1 cellular context compared by ENCODE assay signal in the genomic region with DNA sequence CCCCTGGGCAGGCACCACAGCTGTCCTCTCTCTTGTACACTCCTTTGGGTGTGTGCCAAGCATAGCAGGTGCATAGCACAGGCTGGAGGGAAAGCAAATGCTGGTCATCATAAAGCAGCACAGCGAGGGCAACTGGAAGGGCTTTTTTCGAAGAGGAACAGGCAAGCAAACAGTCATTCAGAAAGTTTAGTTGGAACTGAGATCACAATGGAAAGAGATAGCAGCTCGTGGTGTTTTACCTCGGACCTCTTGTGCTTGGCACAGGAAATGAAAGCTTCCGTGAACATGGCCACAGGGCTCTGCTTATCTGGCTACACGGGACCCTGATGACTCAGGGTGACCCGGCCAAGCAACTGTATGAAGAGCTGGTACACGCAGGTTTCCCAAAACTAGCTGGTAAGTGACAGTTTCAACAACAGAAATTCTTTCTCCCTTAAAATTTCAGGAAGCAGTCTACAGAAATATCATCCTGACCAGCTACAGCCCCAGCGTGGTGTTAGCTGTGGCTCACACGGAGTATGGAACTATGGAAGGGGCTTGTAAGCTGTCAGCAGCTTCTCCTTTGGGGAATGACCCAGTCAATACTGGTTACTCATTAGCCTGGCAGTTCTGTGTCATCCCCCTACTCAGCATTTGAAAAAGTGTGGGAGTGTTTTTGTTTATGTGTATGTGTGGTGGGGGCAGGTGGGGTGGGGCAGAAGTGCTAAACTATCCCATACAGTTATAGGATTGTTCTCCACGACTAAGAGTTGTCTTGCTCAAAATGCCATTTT.
A peak's percentile ranks its signal among the peaks of the same experiment; 100 is the strongest.
TF ChIP-seq lines count a peak whose summit lies in the region.

No MANE protein-coding gene starts in this region.

TF ChIP-seq in K562, 482 proteins besides CTCF, POLR2A, EP300 and RAD21 (continued from another document and continues in another):
- no peak for TF ChIP-seq FUS (optimal IDR thresholded peaks at IDR 0.05; ENCODE audit: low read depth, low read length)
- no peak for TF ChIP-seq PPARD (CRISPR knock-in tag; IDR thresholded peaks at IDR 0.05)
- no peak for TF ChIP-seq TARDBP (IDR thresholded peaks at IDR 0.05)
- TF ChIP-seq ZNF282 (CRISPR knock-in tag; IDR thresholded peaks at IDR 0.05), result no peak
- no peak for TF ChIP-seq RBM14 (IDR thresholded peaks at IDR 0.05; ENCODE audit: borderline replicate concordance, insufficient read depth, low read depth, low read length)
- TF ChIP-seq TAL1 (IDR thresholded peaks at IDR 0.05), result peak; percentile 35; the same call in 1 of the 2 replicates
- TF ChIP-seq BRCA1 (IDR thresholded peaks at IDR 0.05), result no peak
- TF ChIP-seq BRCA1 (CRISPR knock-in tag; IDR thresholded peaks at IDR 0.05), result no peak
- TF ChIP-seq, protein P1, sequence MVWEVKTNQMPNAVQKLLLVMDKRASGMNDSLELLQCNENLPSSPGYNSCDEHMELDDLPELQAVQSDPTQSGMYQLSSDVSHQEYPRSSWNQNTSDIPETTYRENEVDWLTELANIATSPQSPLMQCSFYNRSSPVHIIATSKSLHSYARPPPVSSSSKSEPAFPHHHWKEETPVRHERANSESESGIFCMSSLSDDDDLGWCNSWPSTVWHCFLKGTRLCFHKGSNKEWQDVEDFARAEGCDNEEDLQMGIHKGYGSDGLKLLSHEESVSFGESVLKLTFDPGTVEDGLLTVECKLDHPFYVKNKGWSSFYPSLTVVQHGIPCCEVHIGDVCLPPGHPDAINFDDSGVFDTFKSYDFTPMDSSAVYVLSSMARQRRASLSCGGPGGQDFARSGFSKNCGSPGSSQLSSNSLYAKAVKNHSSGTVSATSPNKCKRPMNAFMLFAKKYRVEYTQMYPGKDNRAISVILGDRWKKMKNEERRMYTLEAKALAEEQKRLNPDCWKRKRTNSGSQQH (CRISPR knock-in tag; IDR thresholded peaks at IDR 0.05), result 0 out of 2 replicates have a peak, but pooled peaks have one; percentile 19
- TF ChIP-seq, protein P2, sequence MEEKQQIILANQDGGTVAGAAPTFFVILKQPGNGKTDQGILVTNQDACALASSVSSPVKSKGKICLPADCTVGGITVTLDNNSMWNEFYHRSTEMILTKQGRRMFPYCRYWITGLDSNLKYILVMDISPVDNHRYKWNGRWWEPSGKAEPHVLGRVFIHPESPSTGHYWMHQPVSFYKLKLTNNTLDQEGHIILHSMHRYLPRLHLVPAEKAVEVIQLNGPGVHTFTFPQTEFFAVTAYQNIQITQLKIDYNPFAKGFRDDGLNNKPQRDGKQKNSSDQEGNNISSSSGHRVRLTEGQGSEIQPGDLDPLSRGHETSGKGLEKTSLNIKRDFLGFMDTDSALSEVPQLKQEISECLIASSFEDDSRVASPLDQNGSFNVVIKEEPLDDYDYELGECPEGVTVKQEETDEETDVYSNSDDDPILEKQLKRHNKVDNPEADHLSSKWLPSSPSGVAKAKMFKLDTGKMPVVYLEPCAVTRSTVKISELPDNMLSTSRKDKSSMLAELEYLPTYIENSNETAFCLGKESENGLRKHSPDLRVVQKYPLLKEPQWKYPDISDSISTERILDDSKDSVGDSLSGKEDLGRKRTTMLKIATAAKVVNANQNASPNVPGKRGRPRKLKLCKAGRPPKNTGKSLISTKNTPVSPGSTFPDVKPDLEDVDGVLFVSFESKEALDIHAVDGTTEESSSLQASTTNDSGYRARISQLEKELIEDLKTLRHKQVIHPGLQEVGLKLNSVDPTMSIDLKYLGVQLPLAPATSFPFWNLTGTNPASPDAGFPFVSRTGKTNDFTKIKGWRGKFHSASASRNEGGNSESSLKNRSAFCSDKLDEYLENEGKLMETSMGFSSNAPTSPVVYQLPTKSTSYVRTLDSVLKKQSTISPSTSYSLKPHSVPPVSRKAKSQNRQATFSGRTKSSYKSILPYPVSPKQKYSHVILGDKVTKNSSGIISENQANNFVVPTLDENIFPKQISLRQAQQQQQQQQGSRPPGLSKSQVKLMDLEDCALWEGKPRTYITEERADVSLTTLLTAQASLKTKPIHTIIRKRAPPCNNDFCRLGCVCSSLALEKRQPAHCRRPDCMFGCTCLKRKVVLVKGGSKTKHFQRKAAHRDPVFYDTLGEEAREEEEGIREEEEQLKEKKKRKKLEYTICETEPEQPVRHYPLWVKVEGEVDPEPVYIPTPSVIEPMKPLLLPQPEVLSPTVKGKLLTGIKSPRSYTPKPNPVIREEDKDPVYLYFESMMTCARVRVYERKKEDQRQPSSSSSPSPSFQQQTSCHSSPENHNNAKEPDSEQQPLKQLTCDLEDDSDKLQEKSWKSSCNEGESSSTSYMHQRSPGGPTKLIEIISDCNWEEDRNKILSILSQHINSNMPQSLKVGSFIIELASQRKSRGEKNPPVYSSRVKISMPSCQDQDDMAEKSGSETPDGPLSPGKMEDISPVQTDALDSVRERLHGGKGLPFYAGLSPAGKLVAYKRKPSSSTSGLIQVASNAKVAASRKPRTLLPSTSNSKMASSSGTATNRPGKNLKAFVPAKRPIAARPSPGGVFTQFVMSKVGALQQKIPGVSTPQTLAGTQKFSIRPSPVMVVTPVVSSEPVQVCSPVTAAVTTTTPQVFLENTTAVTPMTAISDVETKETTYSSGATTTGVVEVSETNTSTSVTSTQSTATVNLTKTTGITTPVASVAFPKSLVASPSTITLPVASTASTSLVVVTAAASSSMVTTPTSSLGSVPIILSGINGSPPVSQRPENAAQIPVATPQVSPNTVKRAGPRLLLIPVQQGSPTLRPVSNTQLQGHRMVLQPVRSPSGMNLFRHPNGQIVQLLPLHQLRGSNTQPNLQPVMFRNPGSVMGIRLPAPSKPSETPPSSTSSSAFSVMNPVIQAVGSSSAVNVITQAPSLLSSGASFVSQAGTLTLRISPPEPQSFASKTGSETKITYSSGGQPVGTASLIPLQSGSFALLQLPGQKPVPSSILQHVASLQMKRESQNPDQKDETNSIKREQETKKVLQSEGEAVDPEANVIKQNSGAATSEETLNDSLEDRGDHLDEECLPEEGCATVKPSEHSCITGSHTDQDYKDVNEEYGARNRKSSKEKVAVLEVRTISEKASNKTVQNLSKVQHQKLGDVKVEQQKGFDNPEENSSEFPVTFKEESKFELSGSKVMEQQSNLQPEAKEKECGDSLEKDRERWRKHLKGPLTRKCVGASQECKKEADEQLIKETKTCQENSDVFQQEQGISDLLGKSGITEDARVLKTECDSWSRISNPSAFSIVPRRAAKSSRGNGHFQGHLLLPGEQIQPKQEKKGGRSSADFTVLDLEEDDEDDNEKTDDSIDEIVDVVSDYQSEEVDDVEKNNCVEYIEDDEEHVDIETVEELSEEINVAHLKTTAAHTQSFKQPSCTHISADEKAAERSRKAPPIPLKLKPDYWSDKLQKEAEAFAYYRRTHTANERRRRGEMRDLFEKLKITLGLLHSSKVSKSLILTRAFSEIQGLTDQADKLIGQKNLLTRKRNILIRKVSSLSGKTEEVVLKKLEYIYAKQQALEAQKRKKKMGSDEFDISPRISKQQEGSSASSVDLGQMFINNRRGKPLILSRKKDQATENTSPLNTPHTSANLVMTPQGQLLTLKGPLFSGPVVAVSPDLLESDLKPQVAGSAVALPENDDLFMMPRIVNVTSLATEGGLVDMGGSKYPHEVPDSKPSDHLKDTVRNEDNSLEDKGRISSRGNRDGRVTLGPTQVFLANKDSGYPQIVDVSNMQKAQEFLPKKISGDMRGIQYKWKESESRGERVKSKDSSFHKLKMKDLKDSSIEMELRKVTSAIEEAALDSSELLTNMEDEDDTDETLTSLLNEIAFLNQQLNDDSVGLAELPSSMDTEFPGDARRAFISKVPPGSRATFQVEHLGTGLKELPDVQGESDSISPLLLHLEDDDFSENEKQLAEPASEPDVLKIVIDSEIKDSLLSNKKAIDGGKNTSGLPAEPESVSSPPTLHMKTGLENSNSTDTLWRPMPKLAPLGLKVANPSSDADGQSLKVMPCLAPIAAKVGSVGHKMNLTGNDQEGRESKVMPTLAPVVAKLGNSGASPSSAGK (IDR thresholded peaks at IDR 0.05), result peak; percentile 41
- TF ChIP-seq SMARCE1 (IDR thresholded peaks at IDR 0.05), result peak; percentile 79
- peak; percentile 21; the same call in 1 of the 2 replicates for TF ChIP-seq ZNF589 (CRISPR knock-in tag; IDR thresholded peaks at IDR 0.05; ENCODE audit: low read depth)
- no peak; the same call in 1 of the 2 replicates for TF ChIP-seq MEF2D (tag; conservative IDR thresholded peaks at IDR 0.05; ENCODE audit: low read depth)
- no peak for TF ChIP-seq CBX8 (IDR thresholded peaks at IDR 0.05; ENCODE audit: borderline replicate concordance, extremely low read depth, low read depth, low read length, poor library complexity, severe bottlenecking)
- no peak for TF ChIP-seq HLTF (IDR thresholded peaks at IDR 0.05)
- TF ChIP-seq HMBOX1 (IDR thresholded peaks at IDR 0.05), result peak; percentile 96
- TF ChIP-seq PHF20 (IDR thresholded peaks at IDR 0.05; ENCODE audit: partially characterized antibody), result no peak
- TF ChIP-seq SIX5 (IDR thresholded peaks at IDR 0.05; ENCODE audit: borderline replicate concordance in 1 of 2, insufficient read depth in 1 of 2, low read depth in 1 of 2, low read length in 2 of 2), result no peak
- no peak for TF ChIP-seq BRF2 (IDR thresholded peaks at IDR 0.05; ENCODE audit: borderline replicate concordance, insufficient read depth, insufficient read length)
- TF ChIP-seq ZNF140 (CRISPR knock-in tag; IDR thresholded peaks at IDR 0.05), result no peak
- no peak for TF ChIP-seq E2F3 (CRISPR knock-in tag; IDR thresholded peaks at IDR 0.05)
- TF ChIP-seq, protein P3, sequence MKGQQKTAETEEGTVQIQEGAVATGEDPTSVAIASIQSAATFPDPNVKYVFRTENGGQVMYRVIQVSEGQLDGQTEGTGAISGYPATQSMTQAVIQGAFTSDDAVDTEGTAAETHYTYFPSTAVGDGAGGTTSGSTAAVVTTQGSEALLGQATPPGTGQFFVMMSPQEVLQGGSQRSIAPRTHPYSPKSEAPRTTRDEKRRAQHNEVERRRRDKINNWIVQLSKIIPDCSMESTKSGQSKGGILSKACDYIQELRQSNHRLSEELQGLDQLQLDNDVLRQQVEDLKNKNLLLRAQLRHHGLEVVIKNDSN (CRISPR knock-in tag; IDR thresholded peaks at IDR 0.05), result 0 out of 2 replicates have a peak, but pooled peaks have one; percentile 16
- no peak for TF ChIP-seq ZBTB8A (IDR thresholded peaks at IDR 0.05; ENCODE audit: partially characterized antibody)
- TF ChIP-seq FOSL1 (tag; conservative IDR thresholded peaks at IDR 0.05), result peak; percentile 97
- TF ChIP-seq ELF1 (tag; IDR thresholded peaks at IDR 0.05), result peak; percentile 62; the same call in 1 of the 2 replicates
- TF ChIP-seq, protein P4, sequence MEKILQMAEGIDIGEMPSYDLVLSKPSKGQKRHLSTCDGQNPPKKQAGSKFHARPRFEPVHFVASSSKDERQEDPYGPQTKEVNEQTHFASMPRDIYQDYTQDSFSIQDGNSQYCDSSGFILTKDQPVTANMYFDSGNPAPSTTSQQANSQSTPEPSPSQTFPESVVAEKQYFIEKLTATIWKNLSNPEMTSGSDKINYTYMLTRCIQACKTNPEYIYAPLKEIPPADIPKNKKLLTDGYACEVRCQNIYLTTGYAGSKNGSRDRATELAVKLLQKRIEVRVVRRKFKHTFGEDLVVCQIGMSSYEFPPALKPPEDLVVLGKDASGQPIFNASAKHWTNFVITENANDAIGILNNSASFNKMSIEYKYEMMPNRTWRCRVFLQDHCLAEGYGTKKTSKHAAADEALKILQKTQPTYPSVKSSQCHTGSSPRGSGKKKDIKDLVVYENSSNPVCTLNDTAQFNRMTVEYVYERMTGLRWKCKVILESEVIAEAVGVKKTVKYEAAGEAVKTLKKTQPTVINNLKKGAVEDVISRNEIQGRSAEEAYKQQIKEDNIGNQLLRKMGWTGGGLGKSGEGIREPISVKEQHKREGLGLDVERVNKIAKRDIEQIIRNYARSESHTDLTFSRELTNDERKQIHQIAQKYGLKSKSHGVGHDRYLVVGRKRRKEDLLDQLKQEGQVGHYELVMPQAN (IDR thresholded peaks at IDR 0.05; ENCODE audit: borderline replicate concordance), result no peak
- 0 out of 2 replicates have a peak, but pooled peaks have one; percentile 32 for TF ChIP-seq CC2D1A (IDR thresholded peaks at IDR 0.05)
- no peak for TF ChIP-seq CGGBP1 (CRISPR knock-in tag; IDR thresholded peaks at IDR 0.05)
- TF ChIP-seq ZNF584 (CRISPR knock-in tag; IDR thresholded peaks at IDR 0.05; ENCODE audit: low read depth), result no peak
- TF ChIP-seq L3MBTL2 (IDR thresholded peaks at IDR 0.05), result 0 out of 2 replicates have a peak, but pooled peaks have one; percentile 46
- no peak for TF ChIP-seq DDX20 (tag; IDR thresholded peaks at IDR 0.05; ENCODE audit: low read depth)
- no peak for TF ChIP-seq FIP1L1 (IDR thresholded peaks at IDR 0.05; ENCODE audit: low read depth, low read length, poor library complexity, severe bottlenecking)
- no peak; the same call in 1 of the 2 replicates for TF ChIP-seq ESRRA (IDR thresholded peaks at IDR 0.05; ENCODE audit: borderline replicate concordance, low read depth)
- TF ChIP-seq STAT5B (CRISPR knock-in tag; IDR thresholded peaks at IDR 0.05), result no peak
- no peak for TF ChIP-seq HSF4 (CRISPR knock-in tag; IDR thresholded peaks at IDR 0.05; ENCODE audit: borderline replicate concordance)
- TF ChIP-seq EGR1 (conservative IDR thresholded peaks at IDR 0.05), result peak; percentile 61
- no peak for TF ChIP-seq ZNF79 (CRISPR knock-in tag; IDR thresholded peaks at IDR 0.05; ENCODE audit: low read depth)
